ENCODE assay signal across 26 cellular contexts in genomic region chr20:52209154-52209571, GRCh38.
"Had no signal": no experiment of that assay in that cellular context is flagged by ENCODE, and none has a peak within 500 bp of the region (broad histone marks: within the 10 kb centered on the region; RNA-seq: fewer than 3 reads in every experiment).

No MANE protein-coding gene starts in this region.

- DNase-seq: activated B cell treated with CpG ODN at 0.5 μM for 24 hours; activated CD4-positive, alpha-beta memory T cell treated with anti-CD3 and anti-CD28 coated beads for 36 hours; activated CD4-positive, alpha-beta T cell treated with anti-CD3 and anti-CD28 coated beads for 4 hours; activated gamma-delta T cell treated with Interleukin-2 at 50 U/mL for 16 hours; activated T-cell treated with anti-CD3 and anti-CD28 coated beads for 4 hours; adrenal gland; cerebellar nuclear complex; cortex of kidney; heart left ventricle; left colon; lower lobe of right lung; nephron progenitor cell; occipital lobe; retina; spleen; stimulated activated CD4-positive, alpha-beta T cell treated with anti-CD3 and anti-CD28 coated beads, Interleukin-4, amount 100 ng/mL, for 4 hours; upper lobe of left lung had no signal

- H3K9me3 ChIP-seq: adrenal gland, lower lobe of right lung, thoracic aorta, upper lobe of left lung had no signal

- H3K4me1 ChIP-seq: adrenal gland, breast epithelium, gastroesophageal sphincter, heart left ventricle, lower lobe of right lung, spleen, upper lobe of left lung had no signal

- H3K27ac ChIP-seq: adrenal gland, breast epithelium, gastroesophageal sphincter, heart left ventricle, lower lobe of right lung, spleen, thoracic aorta, upper lobe of left lung had no signal

- H3K27me3 ChIP-seq: adrenal gland, breast epithelium, upper lobe of left lung had no signal

- ATAC-seq: activated naive CD4-positive, alpha-beta T cell treated with anti-CD3 and anti-CD28 coated beads, Interleukin-2, amount 50 U/mL, for 72 hours; esophagus mucosa; gastroesophageal sphincter; heart left ventricle; left colon; lower lobe of right lung; stimulated activated memory B cell treated with anti-CD40 and anti-IgM and Interleukin-4, amounts not matched to agents 10 μg/mL and 1 μg/mL and 100 μg/mL, for 72 hours had no signal

- H3K4me3 ChIP-seq: adrenal gland, breast epithelium, gastroesophageal sphincter, heart left ventricle, lower lobe of right lung, spleen, thoracic aorta, upper lobe of left lung had no signal

- H3K36me3 ChIP-seq: adrenal gland, breast epithelium, gastroesophageal sphincter, heart left ventricle, lower lobe of right lung, spleen, thoracic aorta, upper lobe of left lung had no signal

- FAIRE-seq: astrocyte, islet of Langerhans, TTC549 had no signal
